Comparison of ENCODE assay signal across 18 cellular contexts in the genomic region with DNA sequence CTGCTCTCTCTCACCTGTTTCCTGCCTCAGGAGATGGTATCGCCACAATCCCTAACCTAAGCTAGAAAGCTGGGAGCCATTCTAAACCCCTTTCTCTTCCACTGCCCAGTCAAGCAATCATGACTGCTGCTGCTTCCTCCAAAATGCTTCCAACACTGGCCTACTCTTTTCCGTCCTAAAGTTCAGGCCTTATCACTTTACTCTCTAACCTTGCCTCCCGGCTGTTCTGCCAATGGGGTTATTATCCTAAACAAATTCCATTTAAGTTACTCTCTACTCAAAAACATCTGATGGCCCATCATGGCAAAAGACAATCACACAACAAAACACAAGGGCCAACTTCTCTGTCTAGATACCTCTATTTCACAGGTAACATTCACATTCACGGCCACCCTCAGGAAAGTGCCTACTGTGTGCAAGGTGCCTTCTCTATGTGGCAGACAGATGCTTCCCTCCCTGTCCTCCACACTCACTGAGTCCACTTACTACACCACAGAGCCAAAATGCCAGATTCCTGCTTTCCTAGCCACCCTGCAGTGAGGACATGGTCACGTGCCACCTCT.
DNase-seq lines count a peak whose midpoint lies in the region; ATAC-seq, FAIRE-seq and TF ChIP-seq lines count a peak whose summit lies in the region.
"Had no signal": no experiment of that assay in that cellular context is flagged by ENCODE, and none has a peak within 500 bp of the region (broad histone marks: within the 10 kb centered on the region; RNA-seq: fewer than 3 reads in every experiment).

No MANE protein-coding gene starts in this region.

- no peaks in the 10 kb centered on the region for H3K9me3 ChIP-seq in CD4-positive, CD25-positive, alpha-beta regulatory T cell (ENCODE audit: control insufficient read depth in 2 of 2, low read length in 2 of 2)
- H3K9me3 ChIP-seq in NT2/D1 (ENCODE audit: insufficient read depth, low read length) (no peaks in the 10 kb centered on the region), iPS DF 6.9 (ENCODE audit: control insufficient read depth, insufficient read depth, low read length) (no peaks in the 10 kb centered on the region), osteoblast (ENCODE audit: low read depth, low read length) (no peaks in the 10 kb centered on the region), small intestine (ENCODE audit: control insufficient read depth, low read depth) (no peaks in the 10 kb centered on the region)

- no peaks in the 10 kb centered on the region for H3K9me3 Mint-ChIP-seq in CD4-positive, CD25-positive, alpha-beta regulatory T cell
- H3K9me3 Mint-ChIP-seq: activated CD8-positive, alpha-beta T cell treated with anti-CD3 and anti-CD28 coated beads for 36 hours; activated T-cell treated with anti-CD3 and anti-CD28 coated beads, Interleukin-2, amount 50 U/mL, for 72 hours; CD8-positive, alpha-beta memory T cell; naive B cell had no signal

- H2AFZ ChIP-seq in osteoblast (ENCODE audit: low read length), result no peak overlapping the region

- no peak for DNase-seq in CD4-positive, CD25-positive, alpha-beta regulatory T cell
- DNase-seq in NT2/D1 (ENCODE audit: low read depth, low spot score) (no peak), iPS DF 6.9 (ENCODE audit: low read depth, low spot score) (no peak), osteoblast (ENCODE audit: insufficient read length, low spot score, missing footprints) (no peak), small intestine (no peak), urothelium cell line (ENCODE audit: low spot score) (no peak), OCI-M1 (lab: John Stamatoyannopoulos, UW) (no peak)
- DNase-seq: activated CD8-positive, alpha-beta T cell treated with anti-CD3 and anti-CD28 coated beads for 36 hours; activated T-cell treated with anti-CD3 and anti-CD28 coated beads, Interleukin-2, amount 50 U/mL, for 72 hours; CD8-positive, alpha-beta memory T cell; effector CD8-positive, alpha-beta T cell; naive B cell; NCI-H1694 treated with DMSO at 0.1 percent for 48 hours; stimulated activated CD4-positive, alpha-beta T cell treated with anti-CD3 and anti-CD28 coated beads, Interleukin-1b, Interleukin-23, amount 100 ng/mL, for 48 hours had no signal

- H3K9ac ChIP-seq in NT2/D1 (ENCODE audit: insufficient read length, low read depth), result peak overlapping the region; percentile 34

- H3K79me2 ChIP-seq in osteoblast (ENCODE audit: insufficient read depth, low read length), result no peaks in the 10 kb centered on the region

- no peak overlapping the region for H3K4me3 Mint-ChIP-seq in CD4-positive, CD25-positive, alpha-beta regulatory T cell
- H3K4me3 Mint-ChIP-seq: activated CD8-positive, alpha-beta T cell treated with anti-CD3 and anti-CD28 coated beads for 36 hours; activated T-cell treated with anti-CD3 and anti-CD28 coated beads, Interleukin-2, amount 50 U/mL, for 72 hours; CD8-positive, alpha-beta memory T cell; naive B cell had no signal

- no peaks in the 10 kb centered on the region for H3K27me3 ChIP-seq in CD4-positive, CD25-positive, alpha-beta regulatory T cell (ENCODE audit: control insufficient read depth, insufficient read depth, low read length)
- H3K27me3 ChIP-seq in NT2/D1 (ENCODE audit: insufficient read depth, insufficient read length) (no peaks in the 10 kb centered on the region), iPS DF 6.9 (ENCODE audit: control insufficient read depth, insufficient read depth, low read length) (no peaks in the 10 kb centered on the region), osteoblast (ENCODE audit: insufficient read depth, low read length) (no peaks in the 10 kb centered on the region), small intestine (ENCODE audit: control insufficient read depth in 2 of 2, insufficient read depth in 2 of 2, low read length in 2 of 2) (no peaks in the 10 kb centered on the region)
- H3K27me3 ChIP-seq: cardiac muscle cell had no signal

- peaks cover 72% of the 10 kb centered on the region for H3K36me3 Mint-ChIP-seq in CD4-positive, CD25-positive, alpha-beta regulatory T cell

- no peak overlapping the region for H3K4me2 ChIP-seq in osteoblast (ENCODE audit: insufficient read depth, low read length)

- ATAC-seq in CD4-positive, CD25-positive, alpha-beta regulatory T cell (ENCODE audit: low read depth in 2 of 2), result no peak
- no peak for ATAC-seq in HG02870 (IDR thresholded peaks at IDR 0.05; ENCODE audit: unreplicated experiment)
- ATAC-seq: activated CD8-positive, alpha-beta T cell treated with anti-CD3 and anti-CD28 coated beads for 36 hours; activated T-cell treated with anti-CD3 and anti-CD28 coated beads, Interleukin-2, amount 50 U/mL, for 72 hours had no signal

- WGBS in iPS DF 6.9 (ENCODE audit: insufficient coverage, insufficient read length), result no CpG with 5 or more reads among the region's 5 CpGs
- 82 to 85% (median 85%) methylated on average over 5 of the region's 5 CpGs for WGBS in small intestine, 3 donors

- no peaks in the 10 kb centered on the region for H3K4me1 ChIP-seq in CD4-positive, CD25-positive, alpha-beta regulatory T cell (ENCODE audit: control insufficient read depth, insufficient read depth, low read length, poor library complexity, severe bottlenecking)
- H3K4me1 ChIP-seq in NT2/D1 (ENCODE audit: insufficient read depth, insufficient read length), result peaks cover 14% of the 10 kb centered on the region
- peaks cover 4% of the 10 kb centered on the region; the same call in 1 of the 2 replicates for H3K4me1 ChIP-seq in iPS DF 6.9 (ENCODE audit: control insufficient read depth, insufficient read depth, low read length)
- H3K4me1 ChIP-seq in osteoblast (ENCODE audit: insufficient read depth, low read length), result peaks cover 24% of the 10 kb centered on the region
- no peaks in the 10 kb centered on the region for H3K4me1 ChIP-seq in small intestine (ENCODE audit: control insufficient read depth in 2 of 2, insufficient read depth in 1 of 2, low read depth in 1 of 2, low read length in 1 of 2)

- FAIRE-seq in small intestine (lab: Jason Lieb, UNC), result no peak
- FAIRE-seq in urothelium cell line (lab: Jason Lieb, UNC), result no peak
- FAIRE-seq: HTR-8/SVneo had no signal

- no peak overlapping the region for H3K27ac ChIP-seq in CD4-positive, CD25-positive, alpha-beta regulatory T cell (ENCODE audit: insufficient read depth, low read length, poor library complexity, severe bottlenecking)
- H3K27ac ChIP-seq in iPS DF 6.9 (ENCODE audit: low read length) (peak overlapping the region; percentile 36), osteoblast (ENCODE audit: low read depth, low read length) (peak overlapping the region; percentile 82), small intestine (ENCODE audit: low read depth in 1 of 2, low read length in 1 of 2) (no peak overlapping the region)
- H3K27ac ChIP-seq: cardiac muscle cell had no signal

- peaks cover 0 to 2% (median 0%) of the 10 kb centered on the region in 4 donors for H3K4me1 Mint-ChIP-seq in CD4-positive, CD25-positive, alpha-beta regulatory T cell
- H3K4me1 Mint-ChIP-seq: CD8-positive, alpha-beta memory T cell had no signal

- H3K36me3 ChIP-seq in CD4-positive, CD25-positive, alpha-beta regulatory T cell (ENCODE audit: control insufficient read depth, insufficient read depth, low read length), result peaks cover 73% of the 10 kb centered on the region
- H3K36me3 ChIP-seq in NT2/D1 (ENCODE audit: insufficient read depth, insufficient read length, low read length) (peaks cover 55% of the 10 kb centered on the region), iPS DF 6.9 (ENCODE audit: control insufficient read depth, insufficient read depth, low read length) (peaks cover 8% of the 10 kb centered on the region), osteoblast (ENCODE audit: insufficient read depth, low read length) (peaks cover 51% of the 10 kb centered on the region), small intestine (ENCODE audit: control insufficient read depth in 2 of 2, insufficient read depth in 2 of 2, low read length in 2 of 2) (peaks cover 6 to 7% of the 10 kb centered on the region in 2 donors)

- no peak overlapping the region for H3K4me3 ChIP-seq in CD4-positive, CD25-positive, alpha-beta regulatory T cell (ENCODE audit: low read depth, low read length)
- no peak overlapping the region for H3K4me3 ChIP-seq in NT2/D1 (ENCODE audit: insufficient read length, low read depth)
- no peak overlapping the region for H3K4me3 ChIP-seq in iPS DF 6.9 (ENCODE audit: low read length)
- no peak overlapping the region for H3K4me3 ChIP-seq in osteoblast (ENCODE audit: insufficient read depth, low read length)
- H3K4me3 ChIP-seq in small intestine (ENCODE audit: low read depth in 1 of 2, low read length in 2 of 2), result no peak overlapping the region
- H3K4me3 ChIP-seq: cardiac muscle cell had no signal

- no peaks in the 10 kb centered on the region for H3K27me3 Mint-ChIP-seq in CD4-positive, CD25-positive, alpha-beta regulatory T cell
- H3K27me3 Mint-ChIP-seq: activated CD8-positive, alpha-beta T cell treated with anti-CD3 and anti-CD28 coated beads for 36 hours; naive B cell; progenitor cell of endocrine pancreas had no signal

- TF ChIP-seq CTCF in osteoblast (IDR thresholded peaks at IDR 0.05; ENCODE audit: extremely low read depth, low read depth, low read length), result no peak

- H3K27ac Mint-ChIP-seq in CD4-positive, CD25-positive, alpha-beta regulatory T cell, result peak overlapping the region in 2 of 3 donors; percentile 32 to 83
- H3K27ac Mint-ChIP-seq: activated CD8-positive, alpha-beta T cell treated with anti-CD3 and anti-CD28 coated beads for 36 hours; activated T-cell treated with anti-CD3 and anti-CD28 coated beads, Interleukin-2, amount 50 U/mL, for 72 hours had no signal

- no peaks in the 10 kb centered on the region for H4K20me1 ChIP-seq in osteoblast (ENCODE audit: insufficient read depth, low read length)

Comparison
In these comparisons a context has a peak if more than half of its experiments do, and no peak if none do; other contexts are left out.
1. H3K27ac ChIP-seq: peak in iPS DF 6.9 (single experiment) and osteoblast (single experiment); none in CD4-positive, CD25-positive, alpha-beta regulatory T cell (single experiment) and small intestine (0 of 2).